In genomic region chr7:5395246-5395645, GRCh38 we compare ENCODE assay signal across 13 cellular contexts. TPM values are rescaled to one million over a fixed set of nuclear protein-coding genes. Genes with fewer than 3 reads are reported as not detected.
DNase-seq lines count a peak whose midpoint lies in the region; ATAC-seq and TF ChIP-seq lines count a peak whose summit lies in the region.
"Had no signal": no experiment of that assay in that cellular context is flagged by ENCODE, and none has a peak within 500 bp of the region (broad histone marks: within the 10 kb centered on the region; RNA-seq: fewer than 3 reads in every experiment).

No MANE protein-coding gene starts in this region.

- H3K4me3 Mint-ChIP-seq in activated T-helper 17 cell treated with anti-CD3 and anti-CD28 coated beads, Interleukin-2, amount 50 U/mL, for 72 hours, result peak overlapping the region; percentile 91
- H3K4me3 Mint-ChIP-seq in naive B cell, result peak overlapping the region; percentile 60 to 90 (median 83)

- H2AFZ ChIP-seq in DND-41 (ENCODE audit: low read depth, low read length), result no peak overlapping the region
- H2AFZ ChIP-seq: hepatocyte had no signal

- H3K9ac ChIP-seq in DND-41 (ENCODE audit: low read depth, low read length), result peak overlapping the region; percentile 17

- peaks cover 61% of the 10 kb centered on the region for H3K79me2 ChIP-seq in DND-41 (ENCODE audit: insufficient read depth, low read length)

- H4K20me1 ChIP-seq in DND-41 (ENCODE audit: insufficient read depth, low read length), result peaks cover 26% of the 10 kb centered on the region

- no peaks in the 10 kb centered on the region for H3K9me3 ChIP-seq in DND-41 (ENCODE audit: insufficient read depth, low read length, severe bottlenecking)

- H3K4me1 ChIP-seq in DND-41 (ENCODE audit: insufficient read depth, low read length), result peaks cover 25% of the 10 kb centered on the region

- TF ChIP-seq CTCF in AG10803 (conservative IDR thresholded peaks at IDR 0.05; ENCODE audit: low read length) (no peak), DND-41 (IDR thresholded peaks at IDR 0.05; ENCODE audit: borderline replicate concordance, extremely low read depth, low read length, poor library complexity, severe bottlenecking) (no peak), omental fat pad (IDR thresholded peaks at IDR 0.05) (no peak)

- no peaks in the 10 kb centered on the region for H3K9me3 Mint-ChIP-seq in activated T-helper 17 cell treated with anti-CD3 and anti-CD28 coated beads, Interleukin-2, amount 50 U/mL, for 72 hours
- H3K9me3 Mint-ChIP-seq in naive B cell, result no peaks in the 10 kb centered on the region

- DNase-seq in AG10803 (ENCODE audit: low read depth) (no peak), DND-41 (no peak), naive B cell (no peak), NCI-H187 treated with DMSO at 0.1 percent for 48 hours (lab: John Stamatoyannopoulos, UW) (no peak), cerebellar nuclear complex (lab: John Stamatoyannopoulos, UW) (no peak), omental fat pad (ENCODE audit: low spot score) (no peak)
- DNase-seq: central memory CD4-positive, alpha-beta T cell; NCI-H2171 treated with DMSO at 0.1 percent for 48 hours; stimulated activated CD4-positive, alpha-beta T cell treated with anti-CD3 and anti-CD28 coated beads, Interleukin-2, amount 100 ng/mL, for 24 hours; stimulated activated naive CD4-positive, alpha-beta T cell had no signal

- no peaks in the 10 kb centered on the region for H3K27me3 Mint-ChIP-seq in activated T-helper 17 cell treated with anti-CD3 and anti-CD28 coated beads, Interleukin-2, amount 50 U/mL, for 72 hours
- no peaks in the 10 kb centered on the region for H3K27me3 Mint-ChIP-seq in naive B cell

- peak overlapping the region; percentile 3; the same call in 1 of the 2 replicates for H3K27ac ChIP-seq in DND-41 (ENCODE audit: low read length)
- H3K27ac ChIP-seq: hepatocyte had no signal

- H3K36me3 Mint-ChIP-seq in activated T-helper 17 cell treated with anti-CD3 and anti-CD28 coated beads, Interleukin-2, amount 50 U/mL, for 72 hours (ENCODE audit: low read depth), result peaks cover 39% of the 10 kb centered on the region
- H3K36me3 Mint-ChIP-seq in naive B cell, result peaks cover 0 to 16% of the 10 kb centered on the region in 2 donors

- H3K27ac Mint-ChIP-seq in activated T-helper 17 cell treated with anti-CD3 and anti-CD28 coated beads, Interleukin-2, amount 50 U/mL, for 72 hours, result peak overlapping the region; percentile 22
- H3K27ac Mint-ChIP-seq in naive B cell, result peak overlapping the region in 4 of 6 donors; percentile 57 to 92 (median 72)

- H3K4me3 ChIP-seq in AG10803 (ENCODE audit: low read length), result peak overlapping the region; percentile 15; the same call in 1 of the 2 replicates
- H3K4me3 ChIP-seq in DND-41 (ENCODE audit: low read depth in 1 of 2, low read length in 2 of 2), result peak overlapping the region in 1 of 2 experiments; percentile 9; a peak in 1 of 4 replicates
- H3K4me3 ChIP-seq: hepatocyte had no signal

- peak overlapping the region; percentile 86 for H3K4me2 ChIP-seq in DND-41 (ENCODE audit: insufficient read depth, low read length)
- H3K4me2 ChIP-seq: hepatocyte had no signal

- no peak for ATAC-seq in DND-41 (ENCODE audit: insufficient read depth, low read depth)
- no peak for ATAC-seq in activated T-helper 17 cell treated with anti-CD3 and anti-CD28 coated beads, Interleukin-2, amount 50 U/mL, for 72 hours (replicated peaks)
- no peak for ATAC-seq in naive B cell (ENCODE audit: low read depth in 2 of 2)
- ATAC-seq in HG03097 (IDR thresholded peaks at IDR 0.05; ENCODE audit: low FRiP score, unreplicated experiment), result no peak
- no peak for ATAC-seq in omental fat pad (ENCODE audit: low FRiP score)

- peaks cover 45% of the 10 kb centered on the region for H3K36me3 ChIP-seq in DND-41 (ENCODE audit: insufficient read depth, low read length)

- peaks cover 10% of the 10 kb centered on the region for H3K4me1 Mint-ChIP-seq in activated T-helper 17 cell treated with anti-CD3 and anti-CD28 coated beads, Interleukin-2, amount 50 U/mL, for 72 hours
- peaks cover 22 to 31% (median 27%) of the 10 kb centered on the region in 3 donors for H3K4me1 Mint-ChIP-seq in naive B cell

- no peaks in the 10 kb centered on the region for H3K27me3 ChIP-seq in DND-41 (ENCODE audit: insufficient read depth, low read length, poor library complexity)
- H3K27me3 ChIP-seq: hepatocyte had no signal

RNA-seq across cellular contexts. Expression of gene TNRC18, which starts 28.4 kb away (rescaled TPM):
- 10 to 100 TPM; 46.3 to 49.2 TPM for total RNA-seq in activated T-helper 17 cell treated with anti-CD3 and anti-CD28 coated beads, Interleukin-2, amount 50 U/mL, for 72 hours
- 1 to 10 TPM in 4 of 6 donors, under 1 TPM in 1, not detected in 1; 0.29 to 2.9 (median 2.0) TPM for polyA plus RNA-seq in naive B cell (ENCODE audit: low read depth in 6 of 6)
- total RNA-seq in omental fat pad, result 10 to 100 TPM; 26.0 to 62.4 (median 29.4) TPM
